ENCODE assay signal across 1 cellular context in the genomic region with DNA sequence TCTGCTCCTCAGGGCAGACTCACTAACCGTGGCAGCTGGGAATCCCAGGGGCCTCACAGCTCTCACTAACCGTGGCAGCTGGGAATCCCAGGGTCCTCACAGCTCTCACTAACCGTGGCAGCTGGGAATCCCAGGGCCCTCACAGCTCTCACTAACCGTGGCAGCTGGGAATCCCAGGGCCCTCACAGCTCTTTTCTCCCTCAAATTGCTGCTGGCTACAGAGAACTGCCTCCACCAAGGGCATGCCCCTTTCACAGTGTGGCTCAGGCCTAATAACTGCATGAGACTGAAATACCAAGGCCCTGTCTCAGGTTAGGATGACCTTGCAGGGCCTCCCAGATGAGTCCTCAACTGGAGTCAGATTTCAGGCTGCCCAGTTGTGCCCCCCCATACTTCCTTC.
TF ChIP-seq lines count a peak whose summit lies in the region.

No MANE protein-coding gene starts in this region.

TF ChIP-seq in GM12878, 131 proteins besides CTCF, POLR2A, EP300 and RAD21:
- TF ChIP-seq NRF1 (conservative IDR thresholded peaks at IDR 0.05; ENCODE audit: low read depth, low read length), result no peak
